In genomic region chr2:230230087-230230486, GRCh38 we compare ENCODE assay signal across 12 cellular contexts. TPM values are rescaled to one million over a fixed set of nuclear protein-coding genes. Genes with fewer than 3 reads are reported as not detected.
DNase-seq lines count a peak whose midpoint lies in the region; ATAC-seq, FAIRE-seq and TF ChIP-seq lines count a peak whose summit lies in the region.
"Had no signal": no experiment of that assay in that cellular context is flagged by ENCODE, and none has a peak within 500 bp of the region (broad histone marks: within the 10 kb centered on the region; RNA-seq: fewer than 3 reads in every experiment).

No MANE protein-coding gene starts in this region.

- no peaks in the 10 kb centered on the region for H3K27me3 Mint-ChIP-seq in T-helper 2 cell treated with Interferon-gamma antibody and Interleukin-4, amounts not matched to agents 5 μg/mL and 100 μg/mL, for 36 hours (ENCODE audit: low read depth)
- no peaks in the 10 kb centered on the region for H3K27me3 Mint-ChIP-seq in glutamatergic neuron (ENCODE audit: unreplicated experiment)

- H3K27ac Mint-ChIP-seq in T-helper 2 cell treated with Interferon-gamma antibody and Interleukin-4, amounts not matched to agents 5 μg/mL and 100 μg/mL, for 36 hours: peak overlapping the region; percentile 54
- H3K27ac Mint-ChIP-seq in glutamatergic neuron (ENCODE audit: unreplicated experiment): no peak overlapping the region

- peak overlapping the region; percentile 53 for H3K4me3 Mint-ChIP-seq in T-helper 2 cell treated with Interferon-gamma antibody and Interleukin-4, amounts not matched to agents 5 μg/mL and 100 μg/mL, for 36 hours
- no peak overlapping the region for H3K4me3 Mint-ChIP-seq in glutamatergic neuron (ENCODE audit: unreplicated experiment)

- TF ChIP-seq CTCF in epithelial cell of proximal tubule (conservative IDR thresholded peaks at IDR 0.05; ENCODE audit: low read depth, low read length): peak; percentile 4
- no peak for TF ChIP-seq CTCF in glutamatergic neuron (IDR thresholded peaks at IDR 0.05; ENCODE audit: partially characterized antibody, unreplicated experiment)

- no peak for FAIRE-seq in urothelium cell line (lab: Jason Lieb, UNC)

- H3K4me1 Mint-ChIP-seq in T-helper 2 cell treated with Interferon-gamma antibody and Interleukin-4, amounts not matched to agents 5 μg/mL and 100 μg/mL, for 36 hours (ENCODE audit: low read depth): peaks cover 64% of the 10 kb centered on the region
- no peaks in the 10 kb centered on the region for H3K4me1 Mint-ChIP-seq in glutamatergic neuron (ENCODE audit: low read depth, unreplicated experiment)

- ATAC-seq in left cardiac atrium (no peak), GM19455 (IDR thresholded peaks at IDR 0.05; ENCODE audit: unreplicated experiment) (no peak)

- H3K9me3 Mint-ChIP-seq in T-helper 2 cell treated with Interferon-gamma antibody and Interleukin-4, amounts not matched to agents 5 μg/mL and 100 μg/mL, for 36 hours: peaks cover 22% of the 10 kb centered on the region
- H3K9me3 Mint-ChIP-seq in glutamatergic neuron (ENCODE audit: unreplicated experiment): peaks cover 4% of the 10 kb centered on the region

- H3K36me3 Mint-ChIP-seq in T-helper 2 cell treated with Interferon-gamma antibody and Interleukin-4, amounts not matched to agents 5 μg/mL and 100 μg/mL, for 36 hours (ENCODE audit: low read depth): peaks cover 61% of the 10 kb centered on the region
- peaks cover 5% of the 10 kb centered on the region for H3K36me3 Mint-ChIP-seq in glutamatergic neuron (ENCODE audit: unreplicated experiment)

- intact Hi-C loops in left cardiac atrium (cut with DNase I): no loop called here

- H3K4me3 ChIP-seq in epithelial cell of proximal tubule (ENCODE audit: low read depth, low read length): no peak overlapping the region
- H3K4me3 ChIP-seq: BLaER1 treated with 17β-estradiol and CSF1 and Interleukin-3, amounts not matched to agents 10 nM and 100 nM had no signal

- peak; percentile 14 for DNase-seq in stimulated activated CD4-positive, alpha-beta T cell treated with anti-CD3 and anti-CD28 coated beads, Interleukin-15, amount 100 ng/mL, for 24 hours
- no peak for DNase-seq in stimulated activated CD4-positive, alpha-beta T cell treated with anti-CD3 and anti-CD28 coated beads, Interleukin-4, amount 100 ng/mL, for 24 hours
- DNase-seq in T-helper 2 cell treated with Interferon-gamma antibody and Interleukin-4, amounts not matched to agents 5 μg/mL and 100 μg/mL, for 36 hours (ENCODE audit: low spot score): no peak
- DNase-seq in epithelial cell of proximal tubule (ENCODE audit: low read depth) (peak; percentile 88), urothelium cell line (ENCODE audit: low spot score) (peak; percentile 47), glutamatergic neuron (no peak), left cardiac atrium (no peak)
- DNase-seq: activated CD4-positive, alpha-beta T cell treated with anti-CD3 and anti-CD28 coated beads for 48 hours; caudate nucleus; hippocampal formation had no signal

RNA-seq across cellular contexts. Expression of gene SP140, which starts 4.6 kb away (rescaled TPM):
- 4.6 and 5.3 TPM in 2 replicates for total RNA-seq in epithelial cell of proximal tubule
- total RNA-seq in glutamatergic neuron (ENCODE audit: unreplicated experiment): not detected
- total RNA-seq in left cardiac atrium: 1 to 10 TPM in 1 of 2 donors, under 1 TPM in 1; 0.99 to 1.1 TPM

RNA-seq across cellular contexts. Expression of gene SP110, which starts 10.3 kb away (rescaled TPM):
- total RNA-seq in epithelial cell of proximal tubule (10.1 and 11.7 TPM in 2 replicates), glutamatergic neuron (ENCODE audit: unreplicated experiment) (1.3 TPM), left cardiac atrium (10 to 100 TPM; 11.0 to 15.1 TPM)

Comparison
In these comparisons a context has a peak if more than half of its experiments do, and no peak if none do; other contexts are left out.
1. DNase-seq: peak in stimulated activated CD4-positive, alpha-beta T cell treated with anti-CD3 and anti-CD28 coated beads, Interleukin-15, amount 100 ng/mL, for 24 hours (single experiment), epithelial cell of proximal tubule (single experiment) and urothelium cell line (single experiment); none in stimulated activated CD4-positive, alpha-beta T cell treated with anti-CD3 and anti-CD28 coated beads, Interleukin-4, amount 100 ng/mL, for 24 hours (single experiment), T-helper 2 cell treated with Interferon-gamma antibody and Interleukin-4, amounts not matched to agents 5 μg/mL and 100 μg/mL, for 36 hours (single experiment), glutamatergic neuron (single experiment) and left cardiac atrium (single experiment).